Comparison of ENCODE assay signal across 1 cellular context in the genomic region with DNA sequence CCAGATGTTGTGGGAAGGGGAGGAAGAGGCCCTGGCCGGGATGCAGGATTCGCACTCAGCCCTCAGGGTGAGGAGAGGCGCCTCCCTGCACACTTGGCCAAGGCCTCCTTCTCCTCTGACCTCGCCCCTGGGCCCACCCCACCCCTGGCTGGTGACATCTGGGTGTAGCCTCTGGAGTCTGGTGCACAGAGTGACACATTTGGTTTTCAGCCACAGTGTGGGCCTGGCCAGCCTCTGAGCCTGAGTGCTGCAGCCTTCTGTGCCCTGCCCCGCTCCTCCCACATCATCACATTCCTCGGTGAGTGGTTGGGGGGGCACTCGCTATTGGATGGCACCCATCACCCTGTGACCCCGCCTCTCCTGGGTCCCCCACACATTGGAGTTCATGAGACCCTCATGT.
TF ChIP-seq lines count a peak whose summit lies in the region.

No MANE protein-coding gene starts in this region.

TF ChIP-seq in HepG2, 621 proteins besides CTCF, POLR2A, EP300 and RAD21 (continued from another document):
- TF ChIP-seq RBM39 (IDR thresholded peaks at IDR 0.05; ENCODE audit: low read depth, low read length, poor library complexity, severe bottlenecking) (no peak), ZNF263 (CRISPR knock-in tag; IDR thresholded peaks at IDR 0.05) (no peak), HNRNPL (IDR thresholded peaks at IDR 0.05; ENCODE audit: low read depth, low read length) (no peak)
